8 cellular contexts compared by ENCODE assay signal in genomic region chr19:29277107-29277506, GRCh38.
DNase-seq lines count a peak whose midpoint lies in the region; ATAC-seq and TF ChIP-seq lines count a peak whose summit lies in the region.

No MANE protein-coding gene starts in this region.

- H3K4me3 ChIP-seq in OCI-LY3 (ENCODE audit: low read length): peak overlapping the region; percentile 73

- H3K9me3 Mint-ChIP-seq in activated naive CD4-positive, alpha-beta T cell treated with anti-CD3 and anti-CD28 coated beads for 36 hours: no peaks in the 10 kb centered on the region

- CTCF ChIA-PET in activated naive CD4-positive, alpha-beta T cell treated with anti-CD3 and anti-CD28 coated beads for 36 hours (lab: Charles Lee): no interaction called here

- intact Hi-C loops in activated naive CD4-positive, alpha-beta T cell treated with anti-CD3 and anti-CD28 coated beads for 36 hours (cut with micrococcal nuclease): loop anchor here (5.0 kb wide), 1 partner anchor 250 kb away; the partner anchor contains the start of gene VSTM2B

- peak overlapping the region; percentile 92 for H2AFZ ChIP-seq in OCI-LY3 (ENCODE audit: low read depth, low read length)

- H3K79me2 ChIP-seq in OCI-LY3 (ENCODE audit: low read length): no peaks in the 10 kb centered on the region

- no peaks in the 10 kb centered on the region for H3K36me3 Mint-ChIP-seq in activated naive CD4-positive, alpha-beta T cell treated with anti-CD3 and anti-CD28 coated beads for 36 hours (ENCODE audit: low read depth)

- no peaks in the 10 kb centered on the region for H4K20me1 ChIP-seq in OCI-LY3 (ENCODE audit: insufficient read depth, low read length)

- no peak for TF ChIP-seq CTCF in OCI-LY3 (IDR thresholded peaks at IDR 0.05; ENCODE audit: low read depth, low read length)

- ATAC-seq in GM18858 (IDR thresholded peaks at IDR 0.05; ENCODE audit: unreplicated experiment) (peak; percentile 85), HG02884 (IDR thresholded peaks at IDR 0.05; ENCODE audit: unreplicated experiment) (peak; percentile 97)

- no peaks in the 10 kb centered on the region for H3K9me3 ChIP-seq in OCI-LY3 (ENCODE audit: insufficient read depth, low read length)

- peaks cover 13% of the 10 kb centered on the region for H3K4me1 ChIP-seq in OCI-LY3 (ENCODE audit: low read length)

- H3K27me3 ChIP-seq in OCI-LY3 (ENCODE audit: low read depth, low read length): 0 out of 2 replicates have a peak, but pooled peaks cover 4% of the 10 kb centered on the region

- peaks cover 12% of the 10 kb centered on the region for H3K27me3 Mint-ChIP-seq in activated naive CD4-positive, alpha-beta T cell treated with anti-CD3 and anti-CD28 coated beads for 36 hours (ENCODE audit: low read depth)

- H3K36me3 ChIP-seq in OCI-LY3 (replicated peaks; ENCODE audit: low read depth, low read length): no peaks in the 10 kb centered on the region

- DNase-seq in activated naive CD4-positive, alpha-beta T cell treated with anti-CD3 and anti-CD28 coated beads for 36 hours: peak; percentile 77
- peak; percentile 59 for DNase-seq in stimulated activated CD4-positive, alpha-beta T cell treated with anti-CD3 and anti-CD28 coated beads, Interleukin-15, amount 100 ng/mL, for 24 hours
- DNase-seq in putamen (ENCODE audit: low spot score): no peak
- DNase-seq in SIG-M5 (lab: John Stamatoyannopoulos, UW): no peak
- no peak for DNase-seq in GF-D8 (lab: John Stamatoyannopoulos, UW)

- no peak overlapping the region for H3K27ac Mint-ChIP-seq in activated naive CD4-positive, alpha-beta T cell treated with anti-CD3 and anti-CD28 coated beads for 36 hours

- H3K9ac ChIP-seq in OCI-LY3 (ENCODE audit: low read length): peak overlapping the region; percentile 45

- H3K4me2 ChIP-seq in OCI-LY3 (ENCODE audit: low read length): peak overlapping the region; percentile 89

- H3K27ac ChIP-seq in OCI-LY3 (ENCODE audit: low read length): peak overlapping the region; percentile 28; the same call in 1 of the 2 replicates

- peaks cover 6% of the 10 kb centered on the region for H3K4me1 Mint-ChIP-seq in activated naive CD4-positive, alpha-beta T cell treated with anti-CD3 and anti-CD28 coated beads for 36 hours (ENCODE audit: low read depth)

- H3K4me3 Mint-ChIP-seq in activated naive CD4-positive, alpha-beta T cell treated with anti-CD3 and anti-CD28 coated beads for 36 hours: no peak overlapping the region

Comparison
In these comparisons a context has a peak if more than half of its experiments do, and no peak if none do; other contexts are left out.
1. DNase-seq: peak in activated naive CD4-positive, alpha-beta T cell treated with anti-CD3 and anti-CD28 coated beads for 36 hours (single experiment) and stimulated activated CD4-positive, alpha-beta T cell treated with anti-CD3 and anti-CD28 coated beads, Interleukin-15, amount 100 ng/mL, for 24 hours (single experiment); none in putamen (single experiment), SIG-M5 (single experiment) and GF-D8 (single experiment).